Comparison of ENCODE assay signal across 8 cellular contexts in genomic region chr3:52231502-52232278, GRCh38. TPM values are rescaled to one million over a fixed set of nuclear protein-coding genes. Genes with fewer than 3 reads are reported as not detected.
A peak's percentile ranks its signal among the peaks of the same experiment; 100 is the strongest.
DNase-seq lines count a peak whose midpoint lies in the region; ATAC-seq and TF ChIP-seq lines count a peak whose summit lies in the region.

No MANE protein-coding gene starts in this region.

- peaks cover 64% of the 10 kb centered on the region for H3K4me1 Mint-ChIP-seq in CD8-positive, alpha-beta T cell (ENCODE audit: low read depth)
- peaks cover 14% of the 10 kb centered on the region for H3K4me1 Mint-ChIP-seq in glutamatergic neuron (ENCODE audit: low read depth, unreplicated experiment)

- intact Hi-C loops in CD8-positive, alpha-beta T cell (cut with DNase I, micrococcal nuclease) = loop anchor here (1.0 to 10.0 kb wide), 3 partner anchors 57 to 177 kb away; partner anchors contain the start of gene DUSP7 (in 1 of the 2)
- intact Hi-C loops in sigmoid colon (cut with DNase I) = loop anchor here (1.0 kb wide), 1 partner anchor 108 kb away; no protein-coding TSS in a partner anchor

- TF ChIP-seq EP300 in sigmoid colon (IDR thresholded peaks at IDR 0.05) = no peak

- POLR2A ChIA-PET in CD8-positive, alpha-beta T cell (lab: Charles Lee) = interaction anchor here (1.1 to 4.0 kb wide), 9 partner anchors 7 to 108 kb away, joined by 4 to 29 read pairs (median 6); partner anchors contain the start of genes GLYCTK, PPM1M, TWF2 and WDR82
- POLR2A ChIA-PET in RWPE1 (lab: Yijun Ruan, JAX; ENCODE audit: low non-redundant PET) = no interaction called here

- peak; percentile 87 for ATAC-seq in CD8-positive, alpha-beta T cell
- peak; percentile 48 for ATAC-seq in HG02759 (IDR thresholded peaks at IDR 0.05; ENCODE audit: unreplicated experiment)
- no peak for ATAC-seq in HG03520 (IDR thresholded peaks at IDR 0.05; ENCODE audit: unreplicated experiment)
- ATAC-seq in GM18505 (IDR thresholded peaks at IDR 0.05; ENCODE audit: unreplicated experiment) = no peak

- H3K4me3 ChIP-seq in CD8-positive, alpha-beta T cell (ENCODE audit: low read depth, low read length) = no peak overlapping the region
- H3K4me3 ChIP-seq in sigmoid colon = no peak overlapping the region

- no peaks in the 10 kb centered on the region for H3K9me3 Mint-ChIP-seq in CD8-positive, alpha-beta T cell
- peaks cover 2% of the 10 kb centered on the region for H3K9me3 Mint-ChIP-seq in glutamatergic neuron (ENCODE audit: unreplicated experiment)

- H3K9me3 ChIP-seq in CD8-positive, alpha-beta T cell (ENCODE audit: low read length) = no peaks in the 10 kb centered on the region
- no peaks in the 10 kb centered on the region for H3K9me3 ChIP-seq in sigmoid colon

- H3K27ac Mint-ChIP-seq in CD8-positive, alpha-beta T cell = peak overlapping the region; percentile 90
- peak overlapping the region; percentile 92 for H3K27ac Mint-ChIP-seq in glutamatergic neuron (ENCODE audit: unreplicated experiment)

- TF ChIP-seq CTCF in CD8-positive, alpha-beta T cell (IDR thresholded peaks at IDR 0.05) = peak; percentile 92
- TF ChIP-seq CTCF in RWPE1 (conservative IDR thresholded peaks at IDR 0.05; ENCODE audit: low read depth) (peak; percentile 82), glutamatergic neuron (IDR thresholded peaks at IDR 0.05; ENCODE audit: partially characterized antibody, unreplicated experiment) (peak; percentile 92), sigmoid colon (IDR thresholded peaks at IDR 0.05) (peak; percentile 80 to 91 (median 84))

- H3K4me3 Mint-ChIP-seq in CD8-positive, alpha-beta T cell = peak overlapping the region; percentile 42
- H3K4me3 Mint-ChIP-seq in glutamatergic neuron (ENCODE audit: unreplicated experiment) = peak overlapping the region; percentile 63

- peak; percentile 79 to 97 (median 88) for DNase-seq in CD8-positive, alpha-beta T cell
- DNase-seq in RWPE1 (ENCODE audit: low spot score) = no peak
- DNase-seq in activated effector memory CD4-positive, alpha-beta T cell treated with Interleukin-2 at 50 U/mL for 16 hours = peak; percentile 76
- DNase-seq in glutamatergic neuron = peak; percentile 79
- no peak for DNase-seq in sigmoid colon

- H3K27ac ChIP-seq in CD8-positive, alpha-beta T cell (ENCODE audit: low read depth, low read length) = no peak overlapping the region
- peak overlapping the region; percentile 95 for H3K27ac ChIP-seq in RWPE1
- H3K27ac ChIP-seq in sigmoid colon = no peak overlapping the region

- H3K36me3 Mint-ChIP-seq in CD8-positive, alpha-beta T cell = peaks cover 81% of the 10 kb centered on the region
- H3K36me3 Mint-ChIP-seq in glutamatergic neuron (ENCODE audit: unreplicated experiment) = no peaks in the 10 kb centered on the region

- CTCF ChIA-PET in CD8-positive, alpha-beta T cell (lab: Charles Lee) = interaction anchor here (0.6 to 29.3 kb wide), 33 partner anchors 9 to 294 kb away, joined by 3 to 622 read pairs (median 4); partner anchors contain the start of genes GLYCTK, PPM1M and WDR82
- CTCF ChIA-PET in RWPE1 (lab: Yijun Ruan, JAX) = interaction anchor here (0.5 to 2.8 kb wide), 10 partner anchors 9 to 330 kb away, joined by 3 to 16 read pairs (median 4); no protein-coding TSS in a partner anchor

- H3K27me3 ChIP-seq in CD8-positive, alpha-beta T cell (ENCODE audit: insufficient read depth, low read length) = no peaks in the 10 kb centered on the region
- H3K27me3 ChIP-seq in sigmoid colon = no peaks in the 10 kb centered on the region

- 61 to 67% methylated on average over 34 of the region's 34 CpGs for WGBS in sigmoid colon, 2 donors

- H3K27me3 Mint-ChIP-seq in CD8-positive, alpha-beta T cell (ENCODE audit: low read depth) = no peaks in the 10 kb centered on the region
- peaks cover 11% of the 10 kb centered on the region for H3K27me3 Mint-ChIP-seq in glutamatergic neuron (ENCODE audit: unreplicated experiment)

- TF ChIP-seq POLR2A in sigmoid colon (IDR thresholded peaks at IDR 0.05) = no peak
- no peak for TF ChIP-seq POLR2A in GM18505 (IDR thresholded peaks at IDR 0.05; ENCODE audit: borderline replicate concordance, extremely low read depth, insufficient read depth, insufficient read length)

- peaks cover 50% of the 10 kb centered on the region for H3K36me3 ChIP-seq in CD8-positive, alpha-beta T cell (ENCODE audit: insufficient read depth, low read length)
- peaks cover 26 to 74% (median 42%) of the 10 kb centered on the region in 4 donors for H3K36me3 ChIP-seq in sigmoid colon

- peaks cover 61% of the 10 kb centered on the region for H3K4me1 ChIP-seq in CD8-positive, alpha-beta T cell (ENCODE audit: insufficient read depth, low read length)
- peaks cover 0 to 50% (median 35%) of the 10 kb centered on the region in 4 donors for H3K4me1 ChIP-seq in sigmoid colon

RNA-seq across cellular contexts. Expression of gene TLR9, which starts 6.2 kb away (rescaled TPM):
- total RNA-seq in CD8-positive, alpha-beta T cell = under 1 TPM in 1 of 2 experiments, not detected in 1; 0.33 TPM
- 0.37 TPM for total RNA-seq in glutamatergic neuron (ENCODE audit: unreplicated experiment)
- total RNA-seq in sigmoid colon = under 1 TPM in 2 of 4 donors, not detected in 2; 0.54 to 0.55 TPM
- under 1 TPM in 1 of 3 donors, not detected in 2; 0.98 TPM for polyA plus RNA-seq in sigmoid colon

RNA-seq across cellular contexts. Expression of gene TWF2, which starts 7.3 kb away (rescaled TPM):
- 10 to 100 TPM; 31.1 to 31.2 TPM for total RNA-seq in CD8-positive, alpha-beta T cell
- total RNA-seq in glutamatergic neuron (ENCODE audit: unreplicated experiment) = 45.5 TPM
- total RNA-seq in sigmoid colon = 10 to 100 TPM; 40.4 to 57.3 (median 50.8) TPM
- 10 to 100 TPM; 62.5 to 79.3 (median 65.3) TPM for polyA plus RNA-seq in sigmoid colon

RNA-seq across cellular contexts. Expression of gene PPM1M, which starts 13.9 kb away (rescaled TPM):
- 10 to 100 TPM; 43.9 to 46.9 TPM for total RNA-seq in CD8-positive, alpha-beta T cell
- 7.8 TPM for total RNA-seq in glutamatergic neuron (ENCODE audit: unreplicated experiment)
- 10 to 100 TPM; 21.7 to 28.2 (median 24.8) TPM for total RNA-seq in sigmoid colon
- polyA plus RNA-seq in sigmoid colon = 10 to 100 TPM in 2 of 3 donors, 1 to 10 TPM in 1; 5.8 to 16.9 (median 11.4) TPM

RNA-seq across cellular contexts. Expression of gene ALAS1, which starts 33.7 kb away (rescaled TPM):
- 1 to 10 TPM; 6.0 to 6.6 TPM for total RNA-seq in CD8-positive, alpha-beta T cell
- 41.7 TPM for total RNA-seq in glutamatergic neuron (ENCODE audit: unreplicated experiment)
- total RNA-seq in sigmoid colon = 10 to 100 TPM; 23.2 to 27.3 (median 25.8) TPM
- 100 to 1,000 TPM in 1 of 3 donors, 10 to 100 TPM in 2; 70.7 to 121 (median 81.7) TPM for polyA plus RNA-seq in sigmoid colon

RNA-seq across cellular contexts. Expression of gene WDR82, which starts 46.8 kb away (rescaled TPM):
- 100 to 1,000 TPM; 115 to 117 TPM for total RNA-seq in CD8-positive, alpha-beta T cell
- total RNA-seq in glutamatergic neuron (ENCODE audit: unreplicated experiment) (118 TPM), sigmoid colon (10 to 100 TPM; 44.4 to 54.9 (median 48.0) TPM)
- 10 to 100 TPM; 22.2 to 50.2 (median 28.4) TPM for polyA plus RNA-seq in sigmoid colon

Comparison
In these comparisons a context has a peak if more than half of its experiments do, and no peak if none do; other contexts are left out.
1. ATAC-seq: peak in CD8-positive, alpha-beta T cell (single experiment) and HG02759 (single experiment); none in HG03520 (single experiment) and GM18505 (single experiment).
2. DNase-seq: peak in CD8-positive, alpha-beta T cell (7 of 7), activated effector memory CD4-positive, alpha-beta T cell treated with Interleukin-2 at 50 U/mL for 16 hours (single experiment) and glutamatergic neuron (single experiment); none in RWPE1 (single experiment) and sigmoid colon (single experiment).
3. Peak in every context shown above with its lines, with median percentiles within 50 percentile points of each other: CTCF ChIP-seq.